ENCODE assay signal across 1 cellular context in genomic region chr6:132344811-132345210, GRCh38.
TF ChIP-seq lines count a peak whose summit lies in the region.

No MANE protein-coding gene starts in this region.

TF ChIP-seq in SK-N-SH treated with all-trans-retinoic acid at 6 μM for 48 hours, 23 proteins besides CTCF, POLR2A, EP300 and RAD21 (continued from another document):
- TF ChIP-seq, protein P1, sequence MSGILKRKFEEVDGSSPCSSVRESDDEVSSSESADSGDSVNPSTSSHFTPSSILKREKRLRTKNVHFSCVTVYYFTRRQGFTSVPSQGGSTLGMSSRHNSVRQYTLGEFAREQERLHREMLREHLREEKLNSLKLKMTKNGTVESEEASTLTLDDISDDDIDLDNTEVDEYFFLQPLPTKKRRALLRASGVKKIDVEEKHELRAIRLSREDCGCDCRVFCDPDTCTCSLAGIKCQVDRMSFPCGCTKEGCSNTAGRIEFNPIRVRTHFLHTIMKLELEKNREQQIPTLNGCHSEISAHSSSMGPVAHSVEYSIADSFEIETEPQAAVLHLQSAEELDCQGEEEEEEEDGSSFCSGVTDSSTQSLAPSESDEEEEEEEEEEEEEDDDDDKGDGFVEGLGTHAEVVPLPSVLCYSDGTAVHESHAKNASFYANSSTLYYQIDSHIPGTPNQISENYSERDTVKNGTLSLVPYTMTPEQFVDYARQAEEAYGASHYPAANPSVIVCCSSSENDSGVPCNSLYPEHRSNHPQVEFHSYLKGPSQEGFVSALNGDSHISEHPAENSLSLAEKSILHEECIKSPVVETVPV (CRISPR knock-in tag; IDR thresholded peaks at IDR 0.05) = no peak
- TF ChIP-seq OSR1 (CRISPR knock-in tag; IDR thresholded peaks at IDR 0.05) (no peak), SNAI2 (CRISPR knock-in tag; IDR thresholded peaks at IDR 0.05) (no peak), ZNF70 (CRISPR knock-in tag; IDR thresholded peaks at IDR 0.05) (no peak), TCF4 (CRISPR knock-in tag; IDR thresholded peaks at IDR 0.05; ENCODE audit: borderline replicate concordance) (no peak), ZFP30 (CRISPR knock-in tag; IDR thresholded peaks at IDR 0.05) (no peak)
- TF ChIP-seq, protein P2, sequence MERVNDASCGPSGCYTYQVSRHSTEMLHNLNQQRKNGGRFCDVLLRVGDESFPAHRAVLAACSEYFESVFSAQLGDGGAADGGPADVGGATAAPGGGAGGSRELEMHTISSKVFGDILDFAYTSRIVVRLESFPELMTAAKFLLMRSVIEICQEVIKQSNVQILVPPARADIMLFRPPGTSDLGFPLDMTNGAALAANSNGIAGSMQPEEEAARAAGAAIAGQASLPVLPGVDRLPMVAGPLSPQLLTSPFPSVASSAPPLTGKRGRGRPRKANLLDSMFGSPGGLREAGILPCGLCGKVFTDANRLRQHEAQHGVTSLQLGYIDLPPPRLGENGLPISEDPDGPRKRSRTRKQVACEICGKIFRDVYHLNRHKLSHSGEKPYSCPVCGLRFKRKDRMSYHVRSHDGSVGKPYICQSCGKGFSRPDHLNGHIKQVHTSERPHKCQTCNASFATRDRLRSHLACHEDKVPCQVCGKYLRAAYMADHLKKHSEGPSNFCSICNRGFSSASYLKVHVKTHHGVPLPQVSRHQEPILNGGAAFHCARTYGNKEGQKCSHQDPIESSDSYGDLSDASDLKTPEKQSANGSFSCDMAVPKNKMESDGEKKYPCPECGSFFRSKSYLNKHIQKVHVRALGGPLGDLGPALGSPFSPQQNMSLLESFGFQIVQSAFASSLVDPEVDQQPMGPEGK (CRISPR knock-in tag; IDR thresholded peaks at IDR 0.05; ENCODE audit: borderline replicate concordance) = no peak
